Comparison of ENCODE assay signal across 8 cellular contexts in the genomic region with DNA sequence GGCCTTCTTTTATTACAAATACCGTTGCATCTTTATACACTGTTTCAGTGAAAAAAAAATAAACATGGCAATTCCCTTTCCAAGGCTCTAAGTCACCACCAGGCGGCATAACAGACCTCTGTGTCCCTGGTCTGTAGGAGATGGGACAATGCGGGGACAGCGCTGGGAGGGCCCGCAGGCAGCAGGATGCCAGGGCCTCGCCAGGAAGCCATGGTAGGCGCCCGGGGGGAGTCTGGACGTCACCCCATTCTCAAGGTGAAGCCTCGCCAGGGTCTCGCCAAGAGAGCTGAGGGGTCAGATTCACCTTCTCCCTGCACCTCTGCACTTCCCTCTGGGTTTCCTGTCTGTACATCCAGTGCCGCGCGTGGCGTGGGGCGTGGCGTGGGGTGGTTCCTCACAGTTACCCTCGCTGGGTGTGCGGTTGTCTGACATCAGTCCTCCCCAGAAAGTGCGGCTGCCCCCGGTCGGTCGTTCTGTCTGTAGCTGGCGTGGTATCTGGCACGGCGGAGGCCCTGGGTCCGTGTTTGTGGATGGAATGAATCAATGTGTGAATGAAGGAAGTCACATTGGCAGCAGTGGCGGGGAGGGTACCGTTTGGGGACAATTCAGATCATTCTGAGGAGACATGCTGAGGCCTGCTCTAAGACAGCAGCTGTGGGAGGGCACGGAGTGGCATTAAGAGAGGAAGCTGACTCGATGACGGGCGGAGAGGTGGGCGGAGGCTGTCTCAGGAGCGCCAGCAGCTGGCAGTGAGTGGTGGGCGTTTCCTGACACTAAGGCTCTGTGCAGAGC. TPM values are rescaled to one million over a fixed set of nuclear protein-coding genes. Genes with fewer than 3 reads are reported as not detected.
DNase-seq lines count a peak whose midpoint lies in the region; ATAC-seq and TF ChIP-seq lines count a peak whose summit lies in the region.

No MANE protein-coding gene starts in this region.

- peak in 1 of 2 donors; percentile 12 for TF ChIP-seq POLR2A in tibial nerve (IDR thresholded peaks at IDR 0.05)

- peak overlapping the region; percentile 84 for H2AFZ ChIP-seq in Karpas-422 (ENCODE audit: low read length)
- no peak overlapping the region for H2AFZ ChIP-seq in trophoblast cell (ENCODE audit: insufficient read depth, low read length, poor library complexity)

- H3K79me1 ChIP-seq in trophoblast cell (ENCODE audit: low read length) = no peaks in the 10 kb centered on the region

- no peak overlapping the region for H4K12ac ChIP-seq in trophoblast cell (ENCODE audit: low read depth, low read length)

- H3K9me2 ChIP-seq in Karpas-422 (replicated peaks; ENCODE audit: insufficient read depth, low read length) = no peaks in the 10 kb centered on the region

- no peak overlapping the region for H3K4ac ChIP-seq in trophoblast cell (ENCODE audit: low read depth, low read length)

- in situ Hi-C loops in GM13977 (cut with MboI; ENCODE audit: low pct_unique_long_range_greater_than_20kb, low sequenced_read_pairs, unreplicated experiment) = no loop called here

- peak; percentile 66 for ATAC-seq in RWPE2 (ENCODE audit: low read depth)
- no peak for ATAC-seq in omental fat pad (ENCODE audit: low FRiP score)

- H3K79me2 ChIP-seq in Karpas-422 (ENCODE audit: low read length) = no peaks in the 10 kb centered on the region
- H3K79me2 ChIP-seq in trophoblast cell (ENCODE audit: control insufficient read depth, insufficient read depth, low read length, poor library complexity) = no peaks in the 10 kb centered on the region

- no peak overlapping the region for H2BK5ac ChIP-seq in trophoblast cell (ENCODE audit: low read depth, low read length, poor library complexity)

- TF ChIP-seq EP300 in tibial nerve (IDR thresholded peaks at IDR 0.05) = no peak

- H3K18ac ChIP-seq in trophoblast cell (ENCODE audit: low read length) = no peak overlapping the region

- H2BK120ac ChIP-seq in trophoblast cell (ENCODE audit: insufficient read depth, low read length, poor library complexity) = no peak overlapping the region

- H3K4me2 ChIP-seq in Karpas-422 (ENCODE audit: low read depth, low read length, poor library complexity, severe bottlenecking) = peak overlapping the region; percentile 90
- H3K4me2 ChIP-seq in trophoblast cell (ENCODE audit: low read length) = peak overlapping the region; percentile 16

- H3K27ac ChIP-seq in Karpas-422 (ENCODE audit: low read length) (no peak overlapping the region), RWPE2 (ENCODE audit: poor library complexity, severe bottlenecking) (peak overlapping the region; percentile 42), trophoblast cell (ENCODE audit: low read depth, low read length) (no peak overlapping the region), tibial nerve (peak overlapping the region in 3 of 4 donors; percentile 57 to 85 (median 81))

- no peak overlapping the region for H2AK5ac ChIP-seq in trophoblast cell (ENCODE audit: low read length)

- no peak overlapping the region for H3K23ac ChIP-seq in trophoblast cell (ENCODE audit: low read length)

- peak overlapping the region; percentile 66 for H3K9ac ChIP-seq in Karpas-422 (ENCODE audit: low read length)
- no peak overlapping the region for H3K9ac ChIP-seq in trophoblast cell (ENCODE audit: low read length)

- TF ChIP-seq CTCF in GM13977 (IDR thresholded peaks at IDR 0.05; ENCODE audit: extremely low read depth, insufficient read depth, missing control alignments) (peak; percentile 68), RWPE2 (IDR thresholded peaks at IDR 0.05; ENCODE audit: poor library complexity, severe bottlenecking) (peak; percentile 86), tibial nerve (IDR thresholded peaks at IDR 0.05) (peak; percentile 50 to 87 (median 70)), omental fat pad (IDR thresholded peaks at IDR 0.05) (no peak)

- H3K27me3 ChIP-seq in Karpas-422 (ENCODE audit: low read length) = no peaks in the 10 kb centered on the region
- no peaks in the 10 kb centered on the region for H3K27me3 ChIP-seq in RWPE2 (ENCODE audit: insufficient read depth, poor library complexity, severe bottlenecking)
- H3K27me3 ChIP-seq in trophoblast cell (ENCODE audit: insufficient read depth, low read length) = no peaks in the 10 kb centered on the region
- peaks cover 0 to 9% of the 10 kb centered on the region in 2 donors for H3K27me3 ChIP-seq in tibial nerve

- H4K8ac ChIP-seq in trophoblast cell (ENCODE audit: low read depth, low read length) = no peak overlapping the region

- no peak overlapping the region for H3K14ac ChIP-seq in trophoblast cell (ENCODE audit: low read length)

- no peaks in the 10 kb centered on the region for H3K9me3 ChIP-seq in Karpas-422 (ENCODE audit: low read length)
- H3K9me3 ChIP-seq in RWPE2 (ENCODE audit: severe bottlenecking) = no peaks in the 10 kb centered on the region
- no peaks in the 10 kb centered on the region for H3K9me3 ChIP-seq in trophoblast cell (ENCODE audit: insufficient read depth, low read depth, low read length)
- no peaks in the 10 kb centered on the region for H3K9me3 ChIP-seq in tibial nerve

- no peak overlapping the region for H4K91ac ChIP-seq in trophoblast cell (ENCODE audit: low read depth, low read length)

- H3K4me1 ChIP-seq in Karpas-422 (ENCODE audit: low read length) (peaks cover 48% of the 10 kb centered on the region), RWPE2 (ENCODE audit: insufficient read depth, poor library complexity, severe bottlenecking) (peaks cover 19% of the 10 kb centered on the region), trophoblast cell (ENCODE audit: control insufficient read depth in 1 of 2, insufficient read depth in 2 of 2, low read length in 2 of 2) (peaks cover 4 to 6% of the 10 kb centered on the region in 2 experiments), tibial nerve (peaks cover 0 to 65% (median 17%) of the 10 kb centered on the region in 4 donors)

- H3K4me3 ChIP-seq in Karpas-422 (ENCODE audit: low read length) (peak overlapping the region; percentile 69), RWPE2 (ENCODE audit: severe bottlenecking) (no peak overlapping the region), trophoblast cell (ENCODE audit: low read depth, low read length) (no peak overlapping the region), tibial nerve (peak overlapping the region in 3 of 4 donors; percentile 26 to 42 (median 34))

- H3K36me3 ChIP-seq in Karpas-422 (ENCODE audit: insufficient read depth, low read length) (no peaks in the 10 kb centered on the region), RWPE2 (ENCODE audit: low read depth) (no peaks in the 10 kb centered on the region), trophoblast cell (ENCODE audit: control insufficient read depth in 1 of 2, insufficient read depth in 2 of 2, low read length in 2 of 2) (peaks cover 2 to 3% of the 10 kb centered on the region in 2 experiments), tibial nerve (no peaks in the 10 kb centered on the region)

- H4K20me1 ChIP-seq in Karpas-422 (ENCODE audit: insufficient read depth, low read depth, low read length) = no peaks in the 10 kb centered on the region

- no CpG with 5 or more reads among the region's 36 CpGs for WGBS in trophoblast cell (ENCODE audit: extremely low coverage, insufficient coverage, insufficient read length)
- WGBS in tibial nerve, 2 donors = 46 to 51% methylated on average over 31 to 36 of the region's 36 CpGs

- H2BK12ac ChIP-seq in trophoblast cell (ENCODE audit: low read length) = no peak overlapping the region

- DNase-seq in GM13977 (ENCODE audit: low spot score) (peak; percentile 49), Karpas-422 (peak; percentile 87), RWPE2 (ENCODE audit: low spot score) (no peak), germinal center (ENCODE audit: low spot score) (peak; percentile 74), trophoblast cell (peak; percentile 65 to 86), tibial nerve (ENCODE audit: low spot score in 2 of 2) (peak in 1 of 2 donors; percentile 55), omental fat pad (ENCODE audit: low spot score) (no peak)
- DNase-seq in activated T-helper 9 cell treated with anti-CD3 and anti-CD28 coated beads, Interleukin-2, amount 50 U/mL, for 16 hours (ENCODE audit: low read depth) = peak; percentile 83

RNA-seq across cellular contexts. Expression of a gene that starts 45.9 kb away (rescaled TPM):
- 29.9 and 30.7 TPM in 2 replicates for total RNA-seq in Karpas-422 (2014; rRNA removed; shearing (Covaris generic); ENCODE audit: low replicate concordance)
- 51.0 and 58.1 TPM in 2 replicates for polyA plus RNA-seq in trophoblast cell (2013)
- total RNA-seq in tibial nerve (10 to 100 TPM; 51.5 to 95.4 (median 65.6) TPM), omental fat pad (100 to 1,000 TPM in 3 of 4 donors, 10 to 100 TPM in 1; 90.0 to 257 (median 113) TPM)

Comparison
In these comparisons a context has a peak if more than half of its experiments do, and no peak if none do; other contexts are left out.
1. DNase-seq: peak in GM13977 (single experiment), Karpas-422 (single experiment), activated T-helper 9 cell treated with anti-CD3 and anti-CD28 coated beads, Interleukin-2, amount 50 U/mL, for 16 hours (single experiment), germinal center (single experiment) and trophoblast cell (2 of 2); none in RWPE2 (single experiment) and omental fat pad (single experiment).
2. CTCF ChIP-seq: peak in GM13977 (single experiment), RWPE2 (single experiment) and tibial nerve (5 of 5); none in omental fat pad (0 of 3).
3. H3K27ac ChIP-seq: peak in RWPE2 (single experiment) and tibial nerve (3 of 4); none in Karpas-422 (single experiment) and trophoblast cell (single experiment).
4. H3K4me3 ChIP-seq: peak in Karpas-422 (single experiment) and tibial nerve (3 of 4); none in RWPE2 (single experiment) and trophoblast cell (single experiment).